In genomic region chr17:12107905-12108304, GRCh38 we compare ENCODE assay signal across 21 cellular contexts.
DNase-seq lines count a peak whose midpoint lies in the region; ATAC-seq and TF ChIP-seq lines count a peak whose summit lies in the region.
"Had no signal": no experiment of that assay in that cellular context is flagged by ENCODE, and none has a peak within 500 bp of the region (broad histone marks: within the 10 kb centered on the region; RNA-seq: fewer than 3 reads in every experiment).

No MANE protein-coding gene starts in this region.

- H3K4me1 ChIP-seq in PC-3 (ENCODE audit: insufficient read depth, low read length) (peaks cover 18% of the 10 kb centered on the region), osteoblast (ENCODE audit: insufficient read depth, low read length) (peaks cover 8% of the 10 kb centered on the region)
- H3K4me1 ChIP-seq: Caco-2 had no signal

- no TSS peak for BruUV-seq in PC-3 (replicated peaks; lab: Mats Ljungman, UMichigan)

- no peak overlapping the region for H3K9ac ChIP-seq in PC-3 (ENCODE audit: low read length)

- H3K9me2 ChIP-seq in PC-3 (replicated peaks; ENCODE audit: low read length), result no peaks in the 10 kb centered on the region

- H3K27me3 ChIP-seq in PC-3 (ENCODE audit: low read length) (no peaks in the 10 kb centered on the region), osteoblast (ENCODE audit: insufficient read depth, low read length) (no peaks in the 10 kb centered on the region)
- H3K27me3 ChIP-seq: tibial nerve had no signal

- CTCF ChIA-PET in PC-3 (lab: Charles Lee), result no interaction called here

- peak; percentile 70 for ATAC-seq in PC-3
- no peak for ATAC-seq in HG02588 (IDR thresholded peaks at IDR 0.05; ENCODE audit: unreplicated experiment)
- ATAC-seq: activated CD4-positive, alpha-beta T cell treated with anti-CD3 and anti-CD28 coated beads for 36 hours; activated CD8-positive, alpha-beta memory T cell treated with anti-CD3 and anti-CD28 coated beads, Interleukin-2, amount 10 ng/mL, durations not matched to agents 7 days and 5 days; activated naive CD8-positive, alpha-beta T cell treated with anti-CD3 and anti-CD28 coated beads, Interleukin-2, amount 50 U/mL, for 24 hours; sciatic nerve had no signal

- H3K36me3 ChIP-seq in PC-3 (ENCODE audit: low read depth, low read length), result peaks cover 5% of the 10 kb centered on the region; the same call in 1 of the 2 replicates
- peaks cover 4% of the 10 kb centered on the region for H3K36me3 ChIP-seq in osteoblast (ENCODE audit: insufficient read depth, low read length)

- POLR2A ChIA-PET in PC-3 (lab: Charles Lee; ENCODE audit: unreplicated experiment), result no interaction called here

- H2AFZ ChIP-seq in PC-3 (ENCODE audit: low read length), result no peak overlapping the region
- no peak overlapping the region for H2AFZ ChIP-seq in osteoblast (ENCODE audit: low read length)

- H3K79me2 ChIP-seq in PC-3 (ENCODE audit: low read length) (peaks cover 5% of the 10 kb centered on the region; the same call in 1 of the 2 replicates), osteoblast (ENCODE audit: insufficient read depth, low read length) (peaks cover 10% of the 10 kb centered on the region)

- H3K4me3 ChIP-seq in PC-3 (ENCODE audit: low read length), result no peak overlapping the region
- no peak overlapping the region for H3K4me3 ChIP-seq in epithelial cell of esophagus (ENCODE audit: low read length)
- no peak overlapping the region for H3K4me3 ChIP-seq in osteoblast (ENCODE audit: insufficient read depth, low read length)
- H3K4me3 ChIP-seq: tibial nerve had no signal

- H3K9me3 ChIP-seq in PC-3 (ENCODE audit: low read length), result no peaks in the 10 kb centered on the region
- H3K9me3 ChIP-seq in osteoblast (ENCODE audit: low read depth, low read length), result no peaks in the 10 kb centered on the region
- H3K9me3 ChIP-seq: Caco-2, tibial nerve had no signal

- intact Hi-C loops in PC-3 (cut with micrococcal nuclease), result loop anchor here (10.0 kb wide), 1 partner anchor 73 kb away; no protein-coding TSS in a partner anchor

- H4K20me1 ChIP-seq in PC-3 (ENCODE audit: low read length) (no peaks in the 10 kb centered on the region), osteoblast (ENCODE audit: insufficient read depth, low read length) (no peaks in the 10 kb centered on the region)

- TF ChIP-seq CTCF in PC-3 (conservative IDR thresholded peaks at IDR 0.05; ENCODE audit: low read depth, low read length) (no peak), epithelial cell of esophagus (IDR thresholded peaks at IDR 0.05; ENCODE audit: insufficient read depth, low read depth, low read length, missing control alignments) (no peak), osteoblast (IDR thresholded peaks at IDR 0.05; ENCODE audit: extremely low read depth, low read depth, low read length) (no peak), GM10266 (IDR thresholded peaks at IDR 0.05; ENCODE audit: control insufficient read depth, insufficient read depth, low read depth, missing control alignments) (no peak)

- H3K27ac ChIP-seq in PC-3 (ENCODE audit: low read length) (no peak overlapping the region), osteoblast (ENCODE audit: low read depth, low read length) (no peak overlapping the region)
- H3K27ac ChIP-seq: HL-60 had no signal

- H3K4me2 ChIP-seq in PC-3 (ENCODE audit: low read length) (peak overlapping the region; percentile 2; the same call in 1 of the 2 replicates), osteoblast (ENCODE audit: insufficient read depth, low read length) (peak overlapping the region; percentile 12)

- DNase-seq in ELR (ENCODE audit: low read depth), result peak; percentile 46
- DNase-seq in PC-3, result peak; percentile 51
- DNase-seq in epithelial cell of esophagus (ENCODE audit: low read depth), result peak; percentile 5
- no peak for DNase-seq in osteoblast (ENCODE audit: insufficient read length, low spot score, missing footprints)
- no peak for DNase-seq in activated naive CD4-positive, alpha-beta T cell treated with anti-CD3 and anti-CD28 coated beads, Interleukin-2, amount 50 U/mL, for 16 hours
- DNase-seq in NOMO-1 (lab: John Stamatoyannopoulos, UW; ENCODE audit: unreplicated experiment in 2 of 2), result no peak
- no peak for DNase-seq in GM10266 (ENCODE audit: extremely low spot score)
- DNase-seq: activated CD4-positive, alpha-beta T cell treated with anti-CD3 and anti-CD28 coated beads for 36 hours; activated CD8-positive, alpha-beta memory T cell treated with anti-CD3 and anti-CD28 coated beads, Interleukin-2, amount 10 ng/mL, durations not matched to agents 7 days and 5 days; activated naive CD8-positive, alpha-beta T cell treated with anti-CD3 and anti-CD28 coated beads, Interleukin-2, amount 50 U/mL, for 24 hours; Caco-2; central memory CD4-positive, alpha-beta T cell; effector CD4-positive, alpha-beta T cell; mammary epithelial cell; NCI-H226; occipital lobe; stimulated activated naive CD4-positive, alpha-beta T cell treated with Interleukin-2 at 50 U/mL for 16 hours had no signal

- no peaks in the 10 kb centered on the region for H3F3A ChIP-seq in PC-3 (ENCODE audit: low read length, unreplicated experiment)

Comparison
In these comparisons a context has a peak if more than half of its experiments do, and no peak if none do; other contexts are left out.
1. DNase-seq: peak in ELR (single experiment), PC-3 (single experiment) and epithelial cell of esophagus (single experiment); none in osteoblast (single experiment), activated naive CD4-positive, alpha-beta T cell treated with anti-CD3 and anti-CD28 coated beads, Interleukin-2, amount 50 U/mL, for 16 hours (single experiment), NOMO-1 (0 of 2) and GM10266 (single experiment).